10 cellular contexts compared by ENCODE assay signal in the genomic region with DNA sequence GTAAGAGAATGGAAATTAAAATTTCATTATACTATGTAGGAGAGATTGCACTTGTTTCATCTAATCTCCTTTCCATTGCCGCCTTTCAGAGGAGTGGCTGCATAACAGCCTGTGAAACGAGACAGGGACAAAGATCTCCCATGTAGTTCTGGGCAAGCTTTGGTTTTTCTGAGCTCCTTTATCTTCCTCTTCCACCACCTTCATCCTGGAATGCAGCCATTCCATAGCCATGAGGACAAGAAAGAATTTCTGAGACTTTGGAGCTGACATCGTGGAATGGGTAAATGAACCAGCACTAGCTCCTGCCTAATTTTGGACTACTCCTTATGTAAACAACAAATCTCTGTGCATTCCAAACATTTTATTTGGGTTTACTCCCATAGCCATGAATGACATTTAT.
"Had no signal": no experiment of that assay in that cellular context is flagged by ENCODE, and none has a peak within 500 bp of the region (broad histone marks: within the 10 kb centered on the region; RNA-seq: fewer than 3 reads in every experiment).

No MANE protein-coding gene starts in this region.

- H3K27ac Mint-ChIP-seq: H9, IgD-negative memory B cell had no signal

- H3K9ac ChIP-seq: GM23248, KMS-11 had no signal

- DNase-seq: GM23248, GOT3, H9, HCEC 1CT, KBM-7 had no signal

- H3K4me3 Mint-ChIP-seq: H9, IgD-negative memory B cell had no signal

- FAIRE-seq: H54, HepG2 had no signal

- H3K36me3 Mint-ChIP-seq: IgD-negative memory B cell had no signal

- H2AFZ ChIP-seq: GM23248 had no signal

- H3K9me3 Mint-ChIP-seq: H9 had no signal

- H3K4me1 Mint-ChIP-seq: H9, IgD-negative memory B cell had no signal

- H3K27ac ChIP-seq: GM23248, HL-60, KMS-11 had no signal

- H3K4me3 ChIP-seq: GM23248 had no signal

- H3K27me3 Mint-ChIP-seq: IgD-negative memory B cell had no signal
